ENCODE assay signal across 10 cellular contexts in genomic region chr13:40518481-40518882, GRCh38.
DNase-seq lines count a peak whose midpoint lies in the region; ATAC-seq and TF ChIP-seq lines count a peak whose summit lies in the region.
"Had no signal": no experiment of that assay in that cellular context is flagged by ENCODE, and none has a peak within 500 bp of the region (broad histone marks: within the 10 kb centered on the region; RNA-seq: fewer than 3 reads in every experiment).

No MANE protein-coding gene starts in this region.

- no peak overlapping the region for H3K4me2 ChIP-seq in SK-N-SH

- no peak overlapping the region for H3K9ac ChIP-seq in SK-N-SH

- no peak overlapping the region for H2AFZ ChIP-seq in SK-N-SH (ENCODE audit: low read depth)

- DNase-seq in SK-N-SH (no peak), body of pancreas (peak; percentile 56 to 74 (median 67)), hippocampal formation (lab: John Stamatoyannopoulos, UW) (no peak), upper lobe of left lung (no peak), RPMI8226 (no peak)
- DNase-seq in stimulated activated CD8-positive, alpha-beta memory T cell treated with anti-CD3 and anti-CD28 coated beads, Interleukin-4, amount 100 ng/mL, for 4 hours (ENCODE audit: low read depth in 2 of 2, low spot score in 1 of 2) = peak; percentile 4 to 36
- DNase-seq: left ventricle myocardium superior, NCI-H526, transverse colon had no signal

- peak; percentile 58 for ATAC-seq in GM21447 (IDR thresholded peaks at IDR 0.05; ENCODE audit: unreplicated experiment)
- peak; percentile 83 for ATAC-seq in body of pancreas
- ATAC-seq in upper lobe of left lung (ENCODE audit: low FRiP score in 2 of 2) = no peak
- ATAC-seq: left ventricle myocardium superior had no signal

- intact Hi-C loops in body of pancreas (cut with DNase I) = no loop called here

- CTCF ChIA-PET in SK-N-SH (lab: Yijun Ruan, JAX) = no interaction called here

- peaks cover 5% of the 10 kb centered on the region for H3F3A ChIP-seq in SK-N-SH (replicated peaks; ENCODE audit: insufficient read depth)

- H3K4me3 ChIP-seq in SK-N-SH (ENCODE audit: low read depth in 2 of 2, low read length in 1 of 2) = no peak overlapping the region
- H3K4me3 ChIP-seq in body of pancreas = no peak overlapping the region
- H3K4me3 ChIP-seq in upper lobe of left lung = no peak overlapping the region
- H3K4me3 ChIP-seq: transverse colon had no signal

- H3K27me3 ChIP-seq in SK-N-SH (ENCODE audit: insufficient read depth) (no peaks in the 10 kb centered on the region), body of pancreas (no peaks in the 10 kb centered on the region), upper lobe of left lung (no peaks in the 10 kb centered on the region)
- H3K27me3 ChIP-seq: transverse colon had no signal

- POLR2A ChIA-PET in SK-N-SH (lab: Yijun Ruan, JAX) = no interaction called here

- no peaks in the 10 kb centered on the region for H4K20me1 ChIP-seq in SK-N-SH (ENCODE audit: insufficient read depth)

- H3K4me1 ChIP-seq in SK-N-SH (ENCODE audit: control insufficient read depth in 1 of 2, insufficient read depth in 2 of 2, low read depth in 1 of 2, low read length in 1 of 2) = peaks cover 0 to 3% of the 10 kb centered on the region in 2 experiments; a peak in 1 of 4 replicates
- H3K4me1 ChIP-seq in body of pancreas = peaks cover 22% of the 10 kb centered on the region
- no peaks in the 10 kb centered on the region for H3K4me1 ChIP-seq in upper lobe of left lung
- H3K4me1 ChIP-seq: transverse colon had no signal

- H3K27ac ChIP-seq in SK-N-SH (ENCODE audit: low read depth in 2 of 2, low read length in 1 of 2) (no peak overlapping the region), body of pancreas (peak overlapping the region in 2 of 4 donors; percentile 22 to 49), upper lobe of left lung (no peak overlapping the region)
- H3K27ac ChIP-seq: transverse colon had no signal

- no peaks in the 10 kb centered on the region for H3K36me3 ChIP-seq in SK-N-SH (replicated peaks in 1 of 2; ENCODE audit: control insufficient read depth in 1 of 2, insufficient read depth in 2 of 2, low read length in 1 of 2)
- no peaks in the 10 kb centered on the region for H3K36me3 ChIP-seq in body of pancreas (replicated peaks in 1 of 2; ENCODE audit: insufficient read depth in 1 of 2, low read depth in 2 of 2)
- H3K36me3 ChIP-seq in upper lobe of left lung = no peaks in the 10 kb centered on the region
- H3K36me3 ChIP-seq: transverse colon had no signal

- no peak for TF ChIP-seq RAD21 in SK-N-SH (IDR thresholded peaks at IDR 0.05; ENCODE audit: low read length)

- no peaks in the 10 kb centered on the region for H3K9me3 ChIP-seq in SK-N-SH
- H3K9me3 ChIP-seq in body of pancreas = no peaks in the 10 kb centered on the region
- no peaks in the 10 kb centered on the region for H3K9me3 ChIP-seq in upper lobe of left lung
- H3K9me3 ChIP-seq: transverse colon had no signal

- no peak for TF ChIP-seq POLR2A in body of pancreas (IDR thresholded peaks at IDR 0.05)
- no peak for TF ChIP-seq POLR2A in upper lobe of left lung (IDR thresholded peaks at IDR 0.05)

- H3K9me2 ChIP-seq in SK-N-SH = no peaks in the 10 kb centered on the region

- 34% methylated on average over 4 of the region's 4 CpGs for WGBS in SK-N-SH (ENCODE audit: low lambda C conversion rate)
- 16 to 28% methylated on average over 3 to 4 of the region's 4 CpGs for WGBS in body of pancreas, 2 donors
- 46 to 67% methylated on average over 4 of the region's 4 CpGs for WGBS in upper lobe of left lung, 2 donors

- TF ChIP-seq EP300 in SK-N-SH (IDR thresholded peaks at IDR 0.05; ENCODE audit: borderline replicate concordance in 1 of 2, low read depth in 1 of 2, low read length in 1 of 2) (no peak), upper lobe of left lung (IDR thresholded peaks at IDR 0.05) (no peak)

- TF ChIP-seq CTCF in SK-N-SH (IDR thresholded peaks at IDR 0.05) (no peak), body of pancreas (IDR thresholded peaks at IDR 0.05) (no peak), upper lobe of left lung (IDR thresholded peaks at IDR 0.05) (no peak)

- no peaks in the 10 kb centered on the region for H3K79me2 ChIP-seq in SK-N-SH (ENCODE audit: insufficient read depth)

TF ChIP-seq in SK-N-SH, 30 proteins besides CTCF, POLR2A, EP300 and RAD21:
- TF ChIP-seq EZH2phosphoT487 (IDR thresholded peaks at IDR 0.05; ENCODE audit: borderline replicate concordance, low read depth) (no peak), REST (IDR thresholded peaks at IDR 0.05; ENCODE audit: low read depth, low read length) (no peak), GABPA (IDR thresholded peaks at IDR 0.05; ENCODE audit: low read depth) (no peak), FOXJ3 (CRISPR knock-in tag; IDR thresholded peaks at IDR 0.05) (no peak), SMC3 (IDR thresholded peaks at IDR 0.05; ENCODE audit: low read depth, low read length) (no peak), NRF1 (IDR thresholded peaks at IDR 0.05; ENCODE audit: low read depth, low read length) (no peak), NFIC (IDR thresholded peaks at IDR 0.05; ENCODE audit: borderline replicate concordance) (peak; percentile 6; the same call in 1 of the 2 replicates), PBX3 (IDR thresholded peaks at IDR 0.05) (peak; percentile 42; the same call in 1 of the 2 replicates), FOSL2 (IDR thresholded peaks at IDR 0.05; ENCODE audit: borderline replicate concordance, low read depth) (no peak), SIN3A (IDR thresholded peaks at IDR 0.05; ENCODE audit: borderline replicate concordance, low read depth, low read length) (no peak), TCF12 (IDR thresholded peaks at IDR 0.05) (peak; percentile 79), MAX (IDR thresholded peaks at IDR 0.05; ENCODE audit: low read depth) (no peak), YY1 (IDR thresholded peaks at IDR 0.05; ENCODE audit: low read depth) (no peak), FOXM1 (IDR thresholded peaks at IDR 0.05; ENCODE audit: low read depth) (no peak)

Comparison
In these comparisons a context has a peak if more than half of its experiments do, and no peak if none do; other contexts are left out.
1. ATAC-seq: peak in GM21447 (single experiment) and body of pancreas (single experiment); none in upper lobe of left lung (0 of 2).
2. DNase-seq: peak in body of pancreas (4 of 4) and stimulated activated CD8-positive, alpha-beta memory T cell treated with anti-CD3 and anti-CD28 coated beads, Interleukin-4, amount 100 ng/mL, for 4 hours (2 of 2); none in SK-N-SH (single experiment), hippocampal formation (0 of 2), upper lobe of left lung (0 of 2) and RPMI8226 (single experiment).